ENCODE assay signal across 16 cellular contexts in the genomic region with DNA sequence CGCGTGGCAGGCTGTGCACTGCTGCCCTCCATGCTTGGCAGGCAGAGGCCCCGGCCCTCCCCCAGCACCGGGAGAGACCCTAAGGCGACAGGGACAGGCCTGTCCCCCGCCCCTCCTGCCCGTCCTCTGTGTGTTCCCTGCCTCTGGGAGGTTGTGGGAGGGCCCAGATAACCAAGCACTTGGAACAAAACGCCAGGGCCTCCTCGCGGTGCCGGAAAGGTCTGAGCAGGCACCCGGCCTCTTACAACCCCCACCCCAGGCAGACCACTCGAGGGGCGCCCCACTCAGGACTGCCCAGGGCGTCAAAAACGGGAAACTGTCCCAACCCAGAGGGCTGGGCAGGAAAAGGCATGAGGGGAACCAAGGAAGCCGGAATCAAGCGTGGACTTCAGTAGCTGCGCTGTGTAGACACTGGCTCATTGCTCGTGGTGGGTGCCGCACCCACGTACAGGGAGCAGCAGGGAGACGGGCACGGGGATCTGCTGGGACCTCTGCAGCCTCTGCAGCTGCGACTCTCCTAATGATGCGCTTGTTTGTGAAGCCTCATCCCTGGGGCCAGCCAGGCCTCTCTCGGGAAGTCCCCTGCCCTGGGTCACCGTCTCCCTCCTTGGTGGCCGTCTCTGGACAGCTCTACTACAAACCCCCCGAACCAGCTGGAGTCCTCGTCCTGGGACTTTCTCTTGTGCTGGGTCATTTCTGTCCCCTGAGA. TPM values are rescaled to one million over a fixed set of nuclear protein-coding genes. Genes with fewer than 3 reads are reported as not detected.
DNase-seq lines count a peak whose midpoint lies in the region; TF ChIP-seq lines count a peak whose summit lies in the region.
"Had no signal": no experiment of that assay in that cellular context is flagged by ENCODE, and none has a peak within 500 bp of the region (broad histone marks: within the 10 kb centered on the region; RNA-seq: fewer than 3 reads in every experiment).

No MANE protein-coding gene starts in this region.

- H3K9me3 ChIP-seq in BLaER1, result no peaks in the 10 kb centered on the region
- H3K9me3 ChIP-seq in left ventricle myocardium inferior (replicated peaks), result no peaks in the 10 kb centered on the region
- H3K9me3 ChIP-seq in spleen, result no peaks in the 10 kb centered on the region
- H3K9me3 ChIP-seq in WERI-Rb-1 (ENCODE audit: severe bottlenecking), result no peaks in the 10 kb centered on the region
- H3K9me3 ChIP-seq: Caco-2 had no signal

- no peaks in the 10 kb centered on the region for H3K27me3 Mint-ChIP-seq in chondrocyte (ENCODE audit: low read depth)
- no peaks in the 10 kb centered on the region for H3K27me3 Mint-ChIP-seq in activated T-helper 1 cell treated with anti-CD3 and anti-CD28 coated beads, Interleukin-12 subunit alpha, Interleukin-12 subunit beta, Interleukin-2, Interleukin-4 antibody, amounts not matched to agents 30 ng/mL and 10 ng/mL and 1 ng/mL, durations not matched to agents 14 hours and 24 hours and 36 hours (ENCODE audit: insufficient read depth)
- H3K27me3 Mint-ChIP-seq: B cell; CD8-positive, alpha-beta memory T cell had no signal

- H3K4me1 Mint-ChIP-seq in chondrocyte (ENCODE audit: low read depth), result peaks cover 13% of the 10 kb centered on the region
- H3K4me1 Mint-ChIP-seq in activated T-helper 1 cell treated with anti-CD3 and anti-CD28 coated beads, Interleukin-12 subunit alpha, Interleukin-12 subunit beta, Interleukin-2, Interleukin-4 antibody, amounts not matched to agents 30 ng/mL and 10 ng/mL and 1 ng/mL, durations not matched to agents 14 hours and 24 hours and 36 hours (ENCODE audit: low read depth), result no peaks in the 10 kb centered on the region
- H3K4me1 Mint-ChIP-seq: B cell; CD8-positive, alpha-beta memory T cell had no signal

- H3K9ac ChIP-seq in BLaER1, result peak overlapping the region; percentile 68

- peaks cover 47% of the 10 kb centered on the region for H3K36me3 ChIP-seq in BLaER1
- peaks cover 72% of the 10 kb centered on the region for H3K36me3 ChIP-seq in left ventricle myocardium inferior
- peaks cover 0 to 84% (median 10%) of the 10 kb centered on the region in 6 donors for H3K36me3 ChIP-seq in spleen
- peaks cover 30% of the 10 kb centered on the region for H3K36me3 ChIP-seq in WERI-Rb-1

- no peaks in the 10 kb centered on the region for H3K36me3 Mint-ChIP-seq in chondrocyte (ENCODE audit: low read depth)
- H3K36me3 Mint-ChIP-seq in activated T-helper 1 cell treated with anti-CD3 and anti-CD28 coated beads, Interleukin-12 subunit alpha, Interleukin-12 subunit beta, Interleukin-2, Interleukin-4 antibody, amounts not matched to agents 30 ng/mL and 10 ng/mL and 1 ng/mL, durations not matched to agents 14 hours and 24 hours and 36 hours (ENCODE audit: low read depth), result no peaks in the 10 kb centered on the region
- H3K36me3 Mint-ChIP-seq: CD8-positive, alpha-beta memory T cell had no signal

- DNase-seq in chondrocyte (ENCODE audit: low spot score) (peak; percentile 87), left ventricle myocardium inferior (no peak), left kidney (ENCODE audit: low read depth, low spot score) (peak; percentile 67), spleen (no peak), WERI-Rb-1 (no peak)
- DNase-seq in activated T-helper 1 cell treated with anti-CD3 and anti-CD28 coated beads, Interleukin-12 subunit alpha, Interleukin-12 subunit beta, Interleukin-2, Interleukin-4 antibody, amounts not matched to agents 30 ng/mL and 10 ng/mL and 1 ng/mL, durations not matched to agents 14 hours and 24 hours and 36 hours (ENCODE audit: low spot score), result no peak
- DNase-seq in activated CD4-positive, CD25-positive, alpha-beta regulatory T cell treated with anti-CD3 and anti-CD28 coated beads, Interleukin-2, amount 50 U/mL, for 72 hours, result no peak
- DNase-seq: Caco-2; CD8-positive, alpha-beta memory T cell; DND-41; GDM1; HCEC 1CT; HFFc6 had no signal

- peak overlapping the region; percentile 100 for H3K4me2 ChIP-seq in BLaER1

- H3K27ac ChIP-seq in BLaER1 (peak overlapping the region; percentile 87), left ventricle myocardium inferior (replicated peaks) (peak overlapping the region; percentile 75), spleen (no peak overlapping the region), WERI-Rb-1 (no peak overlapping the region)
- H3K27ac ChIP-seq: HL-60 had no signal

- no peak overlapping the region for H3K4me3 ChIP-seq in BLaER1
- no peak overlapping the region for H3K4me3 ChIP-seq in left ventricle myocardium inferior
- no peak overlapping the region for H3K4me3 ChIP-seq in spleen
- no peak overlapping the region for H3K4me3 ChIP-seq in WERI-Rb-1 (ENCODE audit: low read depth, low read length)

- TF ChIP-seq POLR2A in spleen (IDR thresholded peaks at IDR 0.05), result no peak

- intact Hi-C loops in left ventricle myocardium inferior (cut with micrococcal nuclease), result no loop called here
- intact Hi-C loops in spleen (cut with DNase I; ENCODE audit: low total_unique reads), result no loop called here
- intact Hi-C loops in activated T-helper 1 cell treated with anti-CD3 and anti-CD28 coated beads, Interleukin-12 subunit alpha, Interleukin-12 subunit beta, Interleukin-2, Interleukin-4 antibody, amounts not matched to agents 30 ng/mL and 10 ng/mL and 1 ng/mL, durations not matched to agents 14 hours and 24 hours and 36 hours (cut with micrococcal nuclease), result no loop called here

- TF ChIP-seq CTCF in chondrocyte (IDR thresholded peaks at IDR 0.05) (no peak), left ventricle myocardium inferior (IDR thresholded peaks at IDR 0.05; ENCODE audit: borderline replicate concordance) (no peak), spleen (IDR thresholded peaks at IDR 0.05 in 8 of 11, conservative IDR thresholded peaks at IDR 0.05 in 3 of 11) (no peak), WERI-Rb-1 (IDR thresholded peaks at IDR 0.05; ENCODE audit: low read depth, low read length) (no peak)

- no peaks in the 10 kb centered on the region for H3K9me3 Mint-ChIP-seq in chondrocyte (ENCODE audit: low read depth)
- no peaks in the 10 kb centered on the region for H3K9me3 Mint-ChIP-seq in activated T-helper 1 cell treated with anti-CD3 and anti-CD28 coated beads, Interleukin-12 subunit alpha, Interleukin-12 subunit beta, Interleukin-2, Interleukin-4 antibody, amounts not matched to agents 30 ng/mL and 10 ng/mL and 1 ng/mL, durations not matched to agents 14 hours and 24 hours and 36 hours
- H3K9me3 Mint-ChIP-seq: CD8-positive, alpha-beta memory T cell; HFFc6 had no signal

- H3K27me3 ChIP-seq in BLaER1 (no peaks in the 10 kb centered on the region), left ventricle myocardium inferior (ENCODE audit: low read depth) (no peaks in the 10 kb centered on the region), spleen (replicated peaks in 1 of 7) (no peaks in the 10 kb centered on the region), WERI-Rb-1 (ENCODE audit: insufficient read depth, low read depth, severe bottlenecking) (no peaks in the 10 kb centered on the region)

- WGBS in spleen, 5 donors, result 81 to 88% (median 85%) methylated on average over 16 to 31 of the region's 31 CpGs

- peaks cover 24% of the 10 kb centered on the region for H4K20me1 ChIP-seq in BLaER1

- no peak overlapping the region for H3K4me3 Mint-ChIP-seq in chondrocyte (ENCODE audit: unreplicated experiment)
- H3K4me3 Mint-ChIP-seq in activated T-helper 1 cell treated with anti-CD3 and anti-CD28 coated beads, Interleukin-12 subunit alpha, Interleukin-12 subunit beta, Interleukin-2, Interleukin-4 antibody, amounts not matched to agents 30 ng/mL and 10 ng/mL and 1 ng/mL, durations not matched to agents 14 hours and 24 hours and 36 hours, result no peak overlapping the region
- H3K4me3 Mint-ChIP-seq: B cell; CD8-positive, alpha-beta memory T cell; HFFc6 had no signal

- H3K4me1 ChIP-seq in BLaER1, result peaks cover 98% of the 10 kb centered on the region
- H3K4me1 ChIP-seq in left ventricle myocardium inferior, result peaks cover 36% of the 10 kb centered on the region
- H3K4me1 ChIP-seq in spleen, result peaks cover 0 to 1% (median 0%) of the 10 kb centered on the region in 6 donors
- H3K4me1 ChIP-seq: Caco-2 had no signal

- no peak overlapping the region for H3K27ac Mint-ChIP-seq in chondrocyte (ENCODE audit: unreplicated experiment)
- no peak overlapping the region for H3K27ac Mint-ChIP-seq in activated T-helper 1 cell treated with anti-CD3 and anti-CD28 coated beads, Interleukin-12 subunit alpha, Interleukin-12 subunit beta, Interleukin-2, Interleukin-4 antibody, amounts not matched to agents 30 ng/mL and 10 ng/mL and 1 ng/mL, durations not matched to agents 14 hours and 24 hours and 36 hours
- H3K27ac Mint-ChIP-seq: B cell; CD8-positive, alpha-beta memory T cell; HFFc6 had no signal

RNA-seq across cellular contexts. Expression of a gene that starts 20.0 kb away (rescaled TPM):
- total RNA-seq in chondrocyte (62.1 to 68.9 TPM (median 68.1 TPM) in 3 replicates), left ventricle myocardium inferior (58.1 TPM), spleen (10 to 100 TPM; 22.6 to 41.5 (median 33.4) TPM)
- 10 to 100 TPM in 1 of 3 donors, 1 to 10 TPM in 2; 5.1 to 22.7 (median 6.1) TPM for polyA plus RNA-seq in spleen
- 4.1 and 5.7 TPM in 2 replicates for total RNA-seq in activated T-helper 1 cell treated with anti-CD3 and anti-CD28 coated beads, Interleukin-12 subunit alpha, Interleukin-12 subunit beta, Interleukin-2, Interleukin-4 antibody, amounts not matched to agents 30 ng/mL and 10 ng/mL and 1 ng/mL, durations not matched to agents 14 hours and 24 hours and 36 hours

RNA-seq across cellular contexts. Expression of a gene that starts 21.7 kb away (rescaled TPM):
- not detected in 3 replicates for total RNA-seq in chondrocyte
- 1.2 TPM for total RNA-seq in left ventricle myocardium inferior
- 10 to 100 TPM in 6 of 7 donors, 1 to 10 TPM in 1; 9.8 to 24.9 (median 12.7) TPM for total RNA-seq in spleen
- 1 to 10 TPM; 3.8 to 7.6 (median 5.2) TPM for polyA plus RNA-seq in spleen
- 103 and 109 TPM in 2 replicates for total RNA-seq in activated T-helper 1 cell treated with anti-CD3 and anti-CD28 coated beads, Interleukin-12 subunit alpha, Interleukin-12 subunit beta, Interleukin-2, Interleukin-4 antibody, amounts not matched to agents 30 ng/mL and 10 ng/mL and 1 ng/mL, durations not matched to agents 14 hours and 24 hours and 36 hours
- total RNA-seq: Caco-2, HFFc6 had no signal

RNA-seq across cellular contexts. Expression of a gene that starts 51.9 kb away (rescaled TPM):
- total RNA-seq in chondrocyte (223 to 306 TPM (median 303 TPM) in 3 replicates), left ventricle myocardium inferior (799 TPM), spleen (100 to 1,000 TPM; 325 to 569 (median 425) TPM)
- polyA plus RNA-seq in spleen, result 100 to 1,000 TPM; 428 to 618 (median 514) TPM
- 378 and 399 TPM in 2 replicates for total RNA-seq in activated T-helper 1 cell treated with anti-CD3 and anti-CD28 coated beads, Interleukin-12 subunit alpha, Interleukin-12 subunit beta, Interleukin-2, Interleukin-4 antibody, amounts not matched to agents 30 ng/mL and 10 ng/mL and 1 ng/mL, durations not matched to agents 14 hours and 24 hours and 36 hours

Comparison
In these comparisons a context has a peak if more than half of its experiments do, and no peak if none do; other contexts are left out.
1. H3K27ac ChIP-seq: peak in BLaER1 (single experiment) and left ventricle myocardium inferior (single experiment); none in spleen (0 of 8) and WERI-Rb-1 (single experiment).
2. DNase-seq: peak in chondrocyte (single experiment) and left kidney (single experiment); none in left ventricle myocardium inferior (single experiment), spleen (single experiment), activated T-helper 1 cell treated with anti-CD3 and anti-CD28 coated beads, Interleukin-12 subunit alpha, Interleukin-12 subunit beta, Interleukin-2, Interleukin-4 antibody, amounts not matched to agents 30 ng/mL and 10 ng/mL and 1 ng/mL, durations not matched to agents 14 hours and 24 hours and 36 hours (single experiment), WERI-Rb-1 (single experiment) and activated CD4-positive, CD25-positive, alpha-beta regulatory T cell treated with anti-CD3 and anti-CD28 coated beads, Interleukin-2, amount 50 U/mL, for 72 hours (single experiment).